In the genomic region with DNA sequence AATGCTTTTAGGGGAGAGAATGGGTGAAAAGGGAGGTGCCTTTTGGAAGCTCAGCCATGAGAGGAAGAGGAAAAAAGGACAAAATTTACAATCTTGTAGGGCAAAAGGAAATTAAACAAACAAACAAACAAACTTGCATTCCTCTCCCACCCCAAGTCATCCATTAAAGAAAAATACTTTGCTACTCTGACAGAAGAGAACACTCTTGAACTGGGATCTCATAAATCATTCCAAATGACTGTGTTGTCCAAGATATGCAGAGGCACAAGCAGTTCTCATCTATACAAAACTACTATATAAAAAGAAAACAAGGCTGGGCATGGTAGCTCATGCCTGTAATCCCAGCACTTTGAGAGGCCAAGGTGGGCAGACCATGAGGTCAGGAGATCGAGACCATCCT, we compare ENCODE assay signal across 29 cellular contexts.
"Had no signal": no experiment of that assay in that cellular context is flagged by ENCODE, and none has a peak within 500 bp of the region (broad histone marks: within the 10 kb centered on the region; RNA-seq: fewer than 3 reads in every experiment).

No MANE protein-coding gene starts in this region.

- H3K9me3 ChIP-seq: ascending aorta, esophagus muscularis mucosa, gastrocnemius medialis, left ventricle myocardium inferior, pancreas, psoas muscle, stomach, suprapubic skin, tibial nerve, uterus had no signal

- H3K9me3 Mint-ChIP-seq: activated naive CD4-positive, alpha-beta T cell treated with anti-CD3 and anti-CD28 coated beads, Interleukin-2, amount 10 ng/mL, durations not matched to agents 7 days and 5 days; activated T-cell treated with anti-CD3 and anti-CD28 coated beads, Interleukin-2, amount 50 U/mL, for 72 hours; effector memory CD8-positive, alpha-beta T cell; mesothelial cell of epicardium; nephron had no signal

- H3K27me3 Mint-ChIP-seq: activated naive CD4-positive, alpha-beta T cell treated with anti-CD3 and anti-CD28 coated beads, Interleukin-2, amount 10 ng/mL, durations not matched to agents 7 days and 5 days; effector memory CD8-positive, alpha-beta T cell had no signal

- H3K27ac ChIP-seq: ascending aorta, brain microvascular endothelial cell, dorsolateral prefrontal cortex, esophagus muscularis mucosa, gastrocnemius medialis, left ventricle myocardium inferior, pancreas, psoas muscle, stomach, suprapubic skin, tibial nerve, uterus had no signal

- H3K4me1 ChIP-seq: ascending aorta, esophagus muscularis mucosa, gastrocnemius medialis, left ventricle myocardium inferior, pancreas, psoas muscle, stomach, suprapubic skin, tibial nerve, uterus had no signal

- H3K4me3 Mint-ChIP-seq: activated naive CD4-positive, alpha-beta T cell treated with anti-CD3 and anti-CD28 coated beads, Interleukin-2, amount 10 ng/mL, durations not matched to agents 7 days and 5 days; activated T-cell treated with anti-CD3 and anti-CD28 coated beads, Interleukin-2, amount 50 U/mL, for 72 hours; effector memory CD8-positive, alpha-beta T cell; mesothelial cell of epicardium; nephron had no signal

- H3K36me3 ChIP-seq: brain microvascular endothelial cell, uterus had no signal

- H3K4me3 ChIP-seq: ascending aorta, dorsolateral prefrontal cortex, esophagus muscularis mucosa, gastrocnemius medialis, left ventricle myocardium inferior, pancreas, psoas muscle, stomach, suprapubic skin, tibial nerve, uterus had no signal

- H3K4me1 Mint-ChIP-seq: activated naive CD4-positive, alpha-beta T cell treated with anti-CD3 and anti-CD28 coated beads, Interleukin-2, amount 10 ng/mL, durations not matched to agents 7 days and 5 days; nephron had no signal

- H3K27me3 ChIP-seq: ascending aorta, brain microvascular endothelial cell, dorsolateral prefrontal cortex, esophagus muscularis mucosa, gastrocnemius medialis, pancreas, stomach, suprapubic skin, tibial nerve, uterus had no signal

- DNase-seq: activated CD4-positive, alpha-beta T cell treated with anti-CD3 and anti-CD28 coated beads for 1 hour; activated CD4-positive, alpha-beta T cell treated with anti-CD3 and anti-CD28 coated beads, Interleukin-2, amount 50 U/mL, for 1 hour; activated CD8-positive, alpha-beta memory T cell treated with anti-CD3 and anti-CD28 coated beads for 24 hours; activated CD8-positive, alpha-beta memory T cell treated with anti-CD3 and anti-CD28 coated beads, Interleukin-2, amount 50 U/mL, for 48 hours; activated effector memory CD4-positive, alpha-beta T cell treated with anti-CD3 and anti-CD28 coated beads, Interleukin-2, amount 50 U/mL, for 16 hours; activated naive CD4-positive, alpha-beta T cell treated with anti-CD3 and anti-CD28 coated beads, Interleukin-2, amount 10 ng/mL, durations not matched to agents 7 days and 5 days; activated T-cell treated with anti-CD3 and anti-CD28 coated beads, Interleukin-2, amount 50 U/mL, for 72 hours; brain microvascular endothelial cell; central memory CD4-positive, alpha-beta T cell; dorsolateral prefrontal cortex; effector memory CD8-positive, alpha-beta T cell; gastrocnemius medialis; hippocampal formation; kidney glomerular epithelial cell; left ventricle myocardium inferior; pancreas; psoas muscle; right cardiac atrium; stimulated activated CD4-positive, alpha-beta T cell treated with anti-CD3 and anti-CD28 coated beads, Interleukin-12 subunit alpha, Interleukin-12 subunit beta, amount 100 ng/mL, for 4 hours; stimulated activated CD4-positive, alpha-beta T cell treated with anti-CD3 and anti-CD28 coated beads, Interleukin-1b, Interleukin-23, amount 100 ng/mL, for 48 hours; stomach; T-helper 9 cell; uterus had no signal

- ATAC-seq: activated T-cell treated with anti-CD3 and anti-CD28 coated beads, Interleukin-2, amount 50 U/mL, for 72 hours; effector memory CD8-positive, alpha-beta T cell; gastrocnemius medialis; pancreas; psoas muscle; right cardiac atrium had no signal

- H3K27ac Mint-ChIP-seq: activated naive CD4-positive, alpha-beta T cell treated with anti-CD3 and anti-CD28 coated beads, Interleukin-2, amount 10 ng/mL, durations not matched to agents 7 days and 5 days; activated T-cell treated with anti-CD3 and anti-CD28 coated beads, Interleukin-2, amount 50 U/mL, for 72 hours; mesothelial cell of epicardium; nephron had no signal
